27 cellular contexts compared by ENCODE assay signal in genomic region chr4:41679991-41680390, GRCh38.
"Had no signal": no experiment of that assay in that cellular context is flagged by ENCODE, and none has a peak within 500 bp of the region (broad histone marks: within the 10 kb centered on the region; RNA-seq: fewer than 3 reads in every experiment).

No MANE protein-coding gene starts in this region.

- H3K4me1 ChIP-seq: heart right ventricle, prostate gland, right atrium auricular region, sigmoid colon, spleen, suprapubic skin had no signal

- H3K4me3 ChIP-seq: dorsolateral prefrontal cortex, heart right ventricle, lung, neural progenitor cell, prostate gland, right atrium auricular region, sigmoid colon, spleen, suprapubic skin, thyroid gland had no signal

- H3K9me3 Mint-ChIP-seq: endodermal cell; memory B cell; naive thymus-derived CD4-positive, alpha-beta T cell; nephron; neural progenitor cell; stimulated activated naive B cell treated with anti-CD40 and anti-IgM and Interleukin-4, amounts not matched to agents 10 μg/mL and 1 μg/mL and 100 μg/mL, for 72 hours; stimulated activated naive CD8-positive, alpha-beta T cell treated with anti-CD3 and anti-CD28 coated beads, Interleukin-15, Interleukin-2, amounts not matched to agents 100 ng/mL and 50 ng/mL, for 24 hours; type B pancreatic cell had no signal

- H3K4me1 Mint-ChIP-seq: memory B cell; naive thymus-derived CD4-positive, alpha-beta T cell; nephron; stimulated activated naive B cell treated with anti-CD40 and anti-IgM and Interleukin-4, amounts not matched to agents 10 μg/mL and 1 μg/mL and 100 μg/mL, for 72 hours had no signal

- H3K27ac ChIP-seq: epithelial cell of prostate, neural progenitor cell, prostate gland, right atrium auricular region, sigmoid colon, spleen, suprapubic skin, thyroid gland had no signal

- H3K27me3 ChIP-seq: dorsolateral prefrontal cortex, heart right ventricle, neural progenitor cell, right atrium auricular region, sigmoid colon, suprapubic skin, thyroid gland had no signal

- H3K4me3 Mint-ChIP-seq: endodermal cell; memory B cell; naive thymus-derived CD4-positive, alpha-beta T cell; nephron; neural progenitor cell; stimulated activated naive B cell treated with anti-CD40 and anti-IgM and Interleukin-4, amounts not matched to agents 10 μg/mL and 1 μg/mL and 100 μg/mL, for 72 hours; stimulated activated naive CD8-positive, alpha-beta T cell treated with anti-CD3 and anti-CD28 coated beads, Interleukin-15, Interleukin-2, amounts not matched to agents 100 ng/mL and 50 ng/mL, for 24 hours; type B pancreatic cell had no signal

- H3K27me3 Mint-ChIP-seq: type B pancreatic cell had no signal

- H3K9me3 ChIP-seq: heart right ventricle, prostate gland, right atrium auricular region, sigmoid colon, spleen, suprapubic skin, thyroid gland had no signal

- H3K27ac Mint-ChIP-seq: endodermal cell; memory B cell; naive thymus-derived CD4-positive, alpha-beta T cell; nephron; neural progenitor cell; stimulated activated naive B cell treated with anti-CD40 and anti-IgM and Interleukin-4, amounts not matched to agents 10 μg/mL and 1 μg/mL and 100 μg/mL, for 72 hours; stimulated activated naive CD8-positive, alpha-beta T cell treated with anti-CD3 and anti-CD28 coated beads, Interleukin-15, Interleukin-2, amounts not matched to agents 100 ng/mL and 50 ng/mL, for 24 hours; type B pancreatic cell had no signal

- H3K4me2 ChIP-seq: neural progenitor cell had no signal

- DNase-seq: central memory CD4-positive, alpha-beta T cell; dorsolateral prefrontal cortex; effector CD4-positive, alpha-beta T cell; endodermal cell; foreskin melanocyte; glutamatergic neuron; heart right ventricle; hippocampal formation; left ventricle myocardium superior; midbrain; naive thymus-derived CD4-positive, alpha-beta T cell; sigmoid colon; spleen; stimulated activated CD4-positive, alpha-beta T cell treated with anti-CD3 and anti-CD28 coated beads, Interleukin-15, amount 100 ng/mL, for 24 hours; stimulated activated CD4-positive, alpha-beta T cell treated with anti-CD3 and anti-CD28 coated beads, Interleukin-2, amount 100 ng/mL, for 48 hours; stimulated activated naive B cell treated with anti-CD40 and anti-IgM and Interleukin-4, amounts not matched to agents 10 μg/mL and 1 μg/mL and 100 μg/mL, for 72 hours; thyroid gland had no signal

- H3K9ac ChIP-seq: neural progenitor cell had no signal

- H3K36me3 Mint-ChIP-seq: memory B cell; naive thymus-derived CD4-positive, alpha-beta T cell; stimulated activated naive B cell treated with anti-CD40 and anti-IgM and Interleukin-4, amounts not matched to agents 10 μg/mL and 1 μg/mL and 100 μg/mL, for 72 hours had no signal

- H3K36me3 ChIP-seq: neural progenitor cell, prostate gland had no signal
